Comparison of ENCODE assay signal across 1 cellular context in the genomic region with DNA sequence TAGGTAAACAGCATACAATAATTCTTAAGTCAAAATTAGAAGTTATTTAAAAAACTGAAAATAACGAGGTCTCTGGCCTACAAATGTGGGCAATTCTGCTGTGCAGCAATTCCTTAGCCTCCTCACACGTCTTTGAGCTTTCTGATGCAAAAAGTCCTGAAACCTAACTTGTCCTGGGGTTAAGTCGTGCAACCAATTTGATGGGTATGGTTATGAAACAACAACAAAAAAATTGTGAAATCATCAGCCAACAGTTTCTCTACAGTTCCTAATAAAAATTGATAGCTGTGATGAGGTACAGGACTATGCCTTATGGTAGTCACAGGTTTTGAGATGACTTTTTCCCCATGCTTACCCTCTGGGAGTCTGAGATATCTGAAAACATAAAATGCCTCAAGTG.
A peak's percentile ranks its signal among the peaks of the same experiment; 100 is the strongest.
TF ChIP-seq lines count a peak whose summit lies in the region.

No MANE protein-coding gene starts in this region.

TF ChIP-seq in K562, 482 proteins besides CTCF, POLR2A, EP300 and RAD21 (continued from another document):
- TF ChIP-seq, protein P1, sequence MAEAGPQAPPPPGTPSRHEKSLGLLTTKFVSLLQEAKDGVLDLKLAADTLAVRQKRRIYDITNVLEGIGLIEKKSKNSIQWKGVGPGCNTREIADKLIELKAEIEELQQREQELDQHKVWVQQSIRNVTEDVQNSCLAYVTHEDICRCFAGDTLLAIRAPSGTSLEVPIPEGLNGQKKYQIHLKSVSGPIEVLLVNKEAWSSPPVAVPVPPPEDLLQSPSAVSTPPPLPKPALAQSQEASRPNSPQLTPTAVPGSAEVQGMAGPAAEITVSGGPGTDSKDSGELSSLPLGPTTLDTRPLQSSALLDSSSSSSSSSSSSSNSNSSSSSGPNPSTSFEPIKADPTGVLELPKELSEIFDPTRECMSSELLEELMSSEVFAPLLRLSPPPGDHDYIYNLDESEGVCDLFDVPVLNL (CRISPR knock-in tag; IDR thresholded peaks at IDR 0.05; ENCODE audit: low read depth) = no peak
- TF ChIP-seq TRIM28 (IDR thresholded peaks at IDR 0.05) (no peak), CEBPB (tag; IDR thresholded peaks at IDR 0.05) (peak; percentile 60; the same call in 1 of the 2 replicates), SIX5 (IDR thresholded peaks at IDR 0.05; ENCODE audit: borderline replicate concordance in 1 of 2, insufficient read depth in 1 of 2, low read depth in 1 of 2, low read length in 2 of 2) (no peak)
- TF ChIP-seq, protein P2, sequence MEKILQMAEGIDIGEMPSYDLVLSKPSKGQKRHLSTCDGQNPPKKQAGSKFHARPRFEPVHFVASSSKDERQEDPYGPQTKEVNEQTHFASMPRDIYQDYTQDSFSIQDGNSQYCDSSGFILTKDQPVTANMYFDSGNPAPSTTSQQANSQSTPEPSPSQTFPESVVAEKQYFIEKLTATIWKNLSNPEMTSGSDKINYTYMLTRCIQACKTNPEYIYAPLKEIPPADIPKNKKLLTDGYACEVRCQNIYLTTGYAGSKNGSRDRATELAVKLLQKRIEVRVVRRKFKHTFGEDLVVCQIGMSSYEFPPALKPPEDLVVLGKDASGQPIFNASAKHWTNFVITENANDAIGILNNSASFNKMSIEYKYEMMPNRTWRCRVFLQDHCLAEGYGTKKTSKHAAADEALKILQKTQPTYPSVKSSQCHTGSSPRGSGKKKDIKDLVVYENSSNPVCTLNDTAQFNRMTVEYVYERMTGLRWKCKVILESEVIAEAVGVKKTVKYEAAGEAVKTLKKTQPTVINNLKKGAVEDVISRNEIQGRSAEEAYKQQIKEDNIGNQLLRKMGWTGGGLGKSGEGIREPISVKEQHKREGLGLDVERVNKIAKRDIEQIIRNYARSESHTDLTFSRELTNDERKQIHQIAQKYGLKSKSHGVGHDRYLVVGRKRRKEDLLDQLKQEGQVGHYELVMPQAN (IDR thresholded peaks at IDR 0.05; ENCODE audit: borderline replicate concordance) = no peak
- TF ChIP-seq, protein P3, sequence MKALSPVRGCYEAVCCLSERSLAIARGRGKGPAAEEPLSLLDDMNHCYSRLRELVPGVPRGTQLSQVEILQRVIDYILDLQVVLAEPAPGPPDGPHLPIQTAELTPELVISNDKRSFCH (CRISPR knock-in tag; IDR thresholded peaks at IDR 0.05) = no peak
- TF ChIP-seq, protein P3 (tag; IDR thresholded peaks at IDR 0.05) = no peak
